8 cellular contexts compared by ENCODE assay signal in the genomic region with DNA sequence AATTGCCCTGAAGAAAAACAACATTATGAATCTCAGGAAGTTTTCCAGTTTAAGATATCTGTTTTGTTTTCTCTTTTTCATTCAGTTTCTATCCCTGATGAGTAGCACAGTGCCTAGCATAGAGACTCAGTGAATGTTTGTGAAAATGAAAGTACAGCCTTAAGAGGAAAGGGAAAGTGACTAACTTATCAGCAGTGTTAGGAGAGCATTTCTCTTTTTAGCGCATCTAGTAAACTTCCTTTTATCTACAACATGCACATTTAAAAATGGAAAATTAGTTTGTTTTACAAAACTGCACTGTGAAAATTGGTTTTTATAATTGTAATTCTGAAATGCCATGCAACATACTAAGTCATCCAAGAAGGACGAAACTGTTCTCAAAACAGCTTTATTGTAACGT.
A peak's percentile ranks its signal among the peaks of the same experiment; 100 is the strongest.
DNase-seq lines count a peak whose midpoint lies in the region; ATAC-seq and TF ChIP-seq lines count a peak whose summit lies in the region.

No MANE protein-coding gene starts in this region.

- H4K20me1 ChIP-seq in hepatocyte (ENCODE audit: insufficient read depth, poor library complexity, severe bottlenecking) = no peaks in the 10 kb centered on the region

- no peaks in the 10 kb centered on the region for H3K9me3 ChIP-seq in hepatocyte (ENCODE audit: low read depth)
- no peaks in the 10 kb centered on the region for H3K9me3 ChIP-seq in upper lobe of right lung

- H2AFZ ChIP-seq in hepatocyte = no peak overlapping the region

- intact Hi-C loops in upper lobe of right lung (cut with DNase I) = no loop called here

- ATAC-seq in GM21723 (IDR thresholded peaks at IDR 0.05; ENCODE audit: unreplicated experiment) (peak; percentile 97), upper lobe of right lung (peak; percentile 63), HG02981 (IDR thresholded peaks at IDR 0.05; ENCODE audit: unreplicated experiment) (no peak)

- H3K27ac ChIP-seq in hepatocyte (peak overlapping the region; percentile 34), upper lobe of right lung (peak overlapping the region; percentile 76)

- in situ Hi-C loops in GM13976 (cut with MboI; ENCODE audit: low sequenced_read_pairs, unreplicated experiment) = loop anchor here (25.0 kb wide), 1 partner anchor 511 kb away; no protein-coding TSS in a partner anchor

- no peak for TF ChIP-seq CTCF in GM13976 (IDR thresholded peaks at IDR 0.05; ENCODE audit: borderline replicate concordance, control extremely low read depth, extremely low read depth, insufficient read depth, missing control alignments)
- TF ChIP-seq CTCF in hepatocyte (IDR thresholded peaks at IDR 0.05; ENCODE audit: poor library complexity) = no peak
- no peak for TF ChIP-seq CTCF in upper lobe of right lung (IDR thresholded peaks at IDR 0.05)

- no peaks in the 10 kb centered on the region for H3K27me3 ChIP-seq in hepatocyte
- no peaks in the 10 kb centered on the region for H3K27me3 ChIP-seq in upper lobe of right lung

- WGBS in hepatocyte (ENCODE audit: low lambda C conversion rate, missing lambda C conversion rate) = 93% methylated on average over 3 of the region's 3 CpGs

- DNase-seq in GM13976 (ENCODE audit: low spot score) (peak; percentile 51), OCI-M1 (lab: John Stamatoyannopoulos, UW) (peak; percentile 75), hepatocyte (ENCODE audit: low spot score) (no peak), upper lobe of right lung (no peak), SW 1271 (lab: John Stamatoyannopoulos, UW) (no peak), DMS 273 (lab: John Stamatoyannopoulos, UW; ENCODE audit: unreplicated experiment) (no peak)

- H3K79me2 ChIP-seq in hepatocyte = no peaks in the 10 kb centered on the region

- H3K9me2 ChIP-seq in hepatocyte (replicated peaks; ENCODE audit: insufficient read depth) = no peaks in the 10 kb centered on the region

- peak overlapping the region; percentile 19 for H3K4me2 ChIP-seq in hepatocyte

- H3K36me3 ChIP-seq in hepatocyte (replicated peaks; ENCODE audit: insufficient read depth, low read depth) = no peaks in the 10 kb centered on the region
- peaks cover 27% of the 10 kb centered on the region for H3K36me3 ChIP-seq in upper lobe of right lung

- H3K4me1 ChIP-seq in hepatocyte (ENCODE audit: insufficient read depth) = no peaks in the 10 kb centered on the region
- H3K4me1 ChIP-seq in upper lobe of right lung = peaks cover 39% of the 10 kb centered on the region

- H3K4me3 ChIP-seq in hepatocyte (no peak overlapping the region), upper lobe of right lung (peak overlapping the region; percentile 3)

Comparison
In these comparisons a context has a peak if more than half of its experiments do, and no peak if none do; other contexts are left out.
1. DNase-seq: peak in GM13976 (single experiment) and OCI-M1 (single experiment); none in hepatocyte (single experiment), upper lobe of right lung (single experiment), SW 1271 (0 of 2) and DMS 273 (single experiment).